In genomic region chr2:74464406-74464805, GRCh38 we compare ENCODE assay signal across 8 cellular contexts. TPM values are rescaled to one million over a fixed set of nuclear protein-coding genes. Genes with fewer than 3 reads are reported as not detected.
A peak's percentile ranks its signal among the peaks of the same experiment; 100 is the strongest.
DNase-seq lines count a peak whose midpoint lies in the region; ATAC-seq, FAIRE-seq and TF ChIP-seq lines count a peak whose summit lies in the region.

No MANE protein-coding gene starts in this region.

- peaks cover 11% of the 10 kb centered on the region for H3K36me3 Mint-ChIP-seq in activated CD8-positive, alpha-beta memory T cell treated with anti-CD3 and anti-CD28 coated beads, Interleukin-2, amount 10 ng/mL, durations not matched to agents 7 days and 5 days
- peaks cover 3% of the 10 kb centered on the region for H3K36me3 Mint-ChIP-seq in activated naive CD8-positive, alpha-beta T cell

- CTCF ChIA-PET in activated CD8-positive, alpha-beta memory T cell treated with anti-CD3 and anti-CD28 coated beads, Interleukin-2, amount 10 ng/mL, durations not matched to agents 7 days and 5 days (lab: Charles Lee) = interaction anchor here (1.5 to 5.4 kb wide), 5 partner anchors 9 to 73 kb away, joined by 5 to 36 read pairs (median 5); partner anchors contain the start of genes CCDC142, INO80B and TTC31

- WGBS in thymus = 16% methylated on average over 13 of the region's 13 CpGs

- TF ChIP-seq POLR2A in H54 (IDR thresholded peaks at IDR 0.05; ENCODE audit: low read depth, low read length) = no peak

- no peaks in the 10 kb centered on the region for H3K9me3 ChIP-seq in kidney (ENCODE audit: control insufficient read depth in 1 of 2, low read length in 2 of 2)
- H3K9me3 ChIP-seq in thymus (ENCODE audit: control insufficient read depth) = no peaks in the 10 kb centered on the region

- peak; percentile 3 for ATAC-seq in activated CD8-positive, alpha-beta memory T cell treated with anti-CD3 and anti-CD28 coated beads, Interleukin-2, amount 10 ng/mL, durations not matched to agents 7 days and 5 days
- ATAC-seq in GM19395 (IDR thresholded peaks at IDR 0.05; ENCODE audit: unreplicated experiment) = no peak

- DNase-seq in activated CD8-positive, alpha-beta memory T cell treated with anti-CD3 and anti-CD28 coated beads, Interleukin-2, amount 10 ng/mL, durations not matched to agents 7 days and 5 days = no peak
- DNase-seq in activated CD8-positive, alpha-beta memory T cell treated with anti-CD3 and anti-CD28 coated beads, Interleukin-2, amount 50 U/mL, for 4 hours = no peak
- DNase-seq in kidney (peak; percentile 75), iPS-NIHi11 (ENCODE audit: low spot score) (no peak), H54 (ENCODE audit: insufficient read length, low spot score) (no peak)

- no peaks in the 10 kb centered on the region for H3K27me3 ChIP-seq in thymus (ENCODE audit: control insufficient read depth, insufficient read depth)

- H3K9ac ChIP-seq in kidney (ENCODE audit: low read length in 2 of 2) = peak overlapping the region; percentile 80 to 91

- H3K27ac ChIP-seq in kidney (ENCODE audit: low read depth in 2 of 2, low read length in 2 of 2) (peak overlapping the region in 1 of 2 donors; percentile 17), thymus (ENCODE audit: low read depth) (no peak overlapping the region)

- TF ChIP-seq CTCF in kidney (IDR thresholded peaks at IDR 0.05; ENCODE audit: borderline replicate concordance, extremely low read depth, insufficient read depth) = no peak

- H3K4me3 ChIP-seq in kidney (ENCODE audit: low read length in 2 of 2) (peak overlapping the region; percentile 91 to 92), thymus (ENCODE audit: low read length) (peak overlapping the region; percentile 61)

- intact Hi-C loops in kidney (cut with DNase I) = no loop called here

- peaks cover 26% of the 10 kb centered on the region for H3K4me1 Mint-ChIP-seq in activated CD8-positive, alpha-beta memory T cell treated with anti-CD3 and anti-CD28 coated beads, Interleukin-2, amount 10 ng/mL, durations not matched to agents 7 days and 5 days
- H3K4me1 Mint-ChIP-seq in activated naive CD8-positive, alpha-beta T cell (ENCODE audit: low read depth) = peaks cover 27% of the 10 kb centered on the region

- H3K4me1 ChIP-seq in kidney (ENCODE audit: control insufficient read depth in 1 of 2, insufficient read depth in 1 of 2, low read depth in 1 of 2, low read length in 2 of 2) (peaks cover 7% of the 10 kb centered on the region in 2 donors), thymus (ENCODE audit: control insufficient read depth, insufficient read depth, low read length) (peaks cover 6% of the 10 kb centered on the region)

- FAIRE-seq in kidney (lab: Jason Lieb, UNC) = no peak
- no peak for FAIRE-seq in H54 (lab: Jason Lieb, UNC)

- H3K27me3 Mint-ChIP-seq in activated CD8-positive, alpha-beta memory T cell treated with anti-CD3 and anti-CD28 coated beads, Interleukin-2, amount 10 ng/mL, durations not matched to agents 7 days and 5 days = no peaks in the 10 kb centered on the region
- no peaks in the 10 kb centered on the region for H3K27me3 Mint-ChIP-seq in activated naive CD8-positive, alpha-beta T cell

- H3K9me3 Mint-ChIP-seq in activated CD8-positive, alpha-beta memory T cell treated with anti-CD3 and anti-CD28 coated beads, Interleukin-2, amount 10 ng/mL, durations not matched to agents 7 days and 5 days (ENCODE audit: low read depth) = no peaks in the 10 kb centered on the region
- no peaks in the 10 kb centered on the region for H3K9me3 Mint-ChIP-seq in activated naive CD8-positive, alpha-beta T cell (ENCODE audit: low read depth)

- H3K4me3 Mint-ChIP-seq in activated CD8-positive, alpha-beta memory T cell treated with anti-CD3 and anti-CD28 coated beads, Interleukin-2, amount 10 ng/mL, durations not matched to agents 7 days and 5 days = peak overlapping the region; percentile 97
- H3K4me3 Mint-ChIP-seq in activated naive CD8-positive, alpha-beta T cell = peak overlapping the region; percentile 84

- H3K36me3 ChIP-seq in kidney (ENCODE audit: control insufficient read depth in 1 of 2, insufficient read depth in 2 of 2, low read length in 2 of 2) (peaks cover 0 to 3% of the 10 kb centered on the region in 2 donors), thymus (ENCODE audit: control insufficient read depth, insufficient read depth) (peaks cover 25% of the 10 kb centered on the region)

- H3K27ac Mint-ChIP-seq in activated CD8-positive, alpha-beta memory T cell treated with anti-CD3 and anti-CD28 coated beads, Interleukin-2, amount 10 ng/mL, durations not matched to agents 7 days and 5 days = peak overlapping the region; percentile 76
- peak overlapping the region; percentile 76 for H3K27ac Mint-ChIP-seq in activated naive CD8-positive, alpha-beta T cell

RNA-seq across cellular contexts. Expression of gene MOGS, which starts 0.8 kb away (rescaled TPM):
- 10 to 100 TPM; 60.4 to 78.2 TPM for total RNA-seq in activated CD8-positive, alpha-beta memory T cell treated with anti-CD3 and anti-CD28 coated beads, Interleukin-2, amount 10 ng/mL, durations not matched to agents 7 days and 5 days
- 51.9 TPM for total RNA-seq in kidney
- polyA plus RNA-seq in kidney (ENCODE audit: insufficient read depth, low read depth, low replicate concordance) (27.5 TPM), thymus (38.5 TPM)

RNA-seq across cellular contexts. Expression of gene WBP1, which starts 6.2 kb away (rescaled TPM):
- 10 to 100 TPM; 40.5 to 46.8 TPM for total RNA-seq in activated CD8-positive, alpha-beta memory T cell treated with anti-CD3 and anti-CD28 coated beads, Interleukin-2, amount 10 ng/mL, durations not matched to agents 7 days and 5 days
- 83.9 TPM for total RNA-seq in kidney
- polyA plus RNA-seq in kidney (ENCODE audit: insufficient read depth, low read depth, low replicate concordance) (150 TPM), thymus (114 TPM)

RNA-seq across cellular contexts. Expression of gene MRPL53, which starts 8.1 kb away (rescaled TPM):
- 100 to 1,000 TPM in 1 of 2 experiments, 10 to 100 TPM in 1; 93.9 to 111 TPM for total RNA-seq in activated CD8-positive, alpha-beta memory T cell treated with anti-CD3 and anti-CD28 coated beads, Interleukin-2, amount 10 ng/mL, durations not matched to agents 7 days and 5 days
- 85.1 TPM for total RNA-seq in kidney
- polyA plus RNA-seq in kidney (ENCODE audit: insufficient read depth, low read depth, low replicate concordance) (157 TPM), thymus (67.7 TPM)

RNA-seq across cellular contexts. Expression of gene INO80B, which starts 9.5 kb away (rescaled TPM):
- 10 to 100 TPM; 31.1 to 39.5 TPM for total RNA-seq in activated CD8-positive, alpha-beta memory T cell treated with anti-CD3 and anti-CD28 coated beads, Interleukin-2, amount 10 ng/mL, durations not matched to agents 7 days and 5 days
- 44.2 TPM for total RNA-seq in kidney
- polyA plus RNA-seq in kidney (ENCODE audit: insufficient read depth, low read depth, low replicate concordance) (37.0 TPM), thymus (53.0 TPM)

RNA-seq across cellular contexts. Expression of gene CCDC142, which starts 18.4 kb away (rescaled TPM):
- total RNA-seq in activated CD8-positive, alpha-beta memory T cell treated with anti-CD3 and anti-CD28 coated beads, Interleukin-2, amount 10 ng/mL, durations not matched to agents 7 days and 5 days = 10 to 100 TPM; 26.5 to 29.5 TPM
- 23.1 TPM for total RNA-seq in kidney
- polyA plus RNA-seq in kidney (ENCODE audit: insufficient read depth, low read depth, low replicate concordance) (2.8 TPM), thymus (6.7 TPM)
